In genomic region chr2:1830936-1831616, GRCh38 we compare ENCODE assay signal across 25 cellular contexts.
A peak's percentile ranks its signal among the peaks of the same experiment; 100 is the strongest.
DNase-seq lines count a peak whose midpoint lies in the region; ATAC-seq and TF ChIP-seq lines count a peak whose summit lies in the region.
"Had no signal": no experiment of that assay in that cellular context is flagged by ENCODE, and none has a peak within 500 bp of the region (broad histone marks: within the 10 kb centered on the region; RNA-seq: fewer than 3 reads in every experiment).

No MANE protein-coding gene starts in this region.

- H3K27me3 ChIP-seq in ascending aorta = no peaks in the 10 kb centered on the region
- no peaks in the 10 kb centered on the region for H3K27me3 ChIP-seq in tibial artery
- H3K27me3 ChIP-seq: testis had no signal

- H3K27ac ChIP-seq in ascending aorta = peak overlapping the region; percentile 80 to 85
- peak overlapping the region; percentile 63 to 92 for H3K27ac ChIP-seq in tibial artery
- H3K27ac ChIP-seq: epithelial cell of prostate, heart right ventricle, SK-N-MC, testis had no signal

- no peaks in the 10 kb centered on the region for H3K9me3 ChIP-seq in ascending aorta
- no peaks in the 10 kb centered on the region for H3K9me3 ChIP-seq in tibial artery
- H3K9me3 ChIP-seq: heart right ventricle, testis had no signal

- ATAC-seq in HG02973 (IDR thresholded peaks at IDR 0.05; ENCODE audit: unreplicated experiment) = no peak
- ATAC-seq: naive thymus-derived CD8-positive, alpha-beta T cell had no signal

- H3K27ac Mint-ChIP-seq in activated CD4-positive, alpha-beta memory T cell treated with anti-CD3 and anti-CD28 coated beads for 36 hours = no peak overlapping the region
- no peak overlapping the region for H3K27ac Mint-ChIP-seq in activated CD4-positive, alpha-beta T cell treated with anti-CD3 and anti-CD28 coated beads, Interleukin-2, amount 10 ng/mL, durations not matched to agents 7 days and 5 days
- H3K27ac Mint-ChIP-seq: T-helper 1 cell treated with Interleukin-12 subunit alpha and Interleukin-12 subunit beta and Interleukin-4 antibody, amounts not matched to agents 30 μg/mL and 1 μg/mL, for 36 hours had no signal

- intact Hi-C loops in ascending aorta (cut with DNase I) (loop anchor here (10.0 kb wide), 1 partner anchor 1554 kb away; no protein-coding TSS in a partner anchor), tibial artery (cut with DNase I; ENCODE audit: low total_unique reads) (no loop called here)
- intact Hi-C loops in activated CD4-positive, alpha-beta memory T cell treated with anti-CD3 and anti-CD28 coated beads for 36 hours (cut with micrococcal nuclease) = no loop called here

- H3K27me3 Mint-ChIP-seq in activated CD4-positive, alpha-beta memory T cell treated with anti-CD3 and anti-CD28 coated beads for 36 hours = peaks cover 3% of the 10 kb centered on the region
- H3K27me3 Mint-ChIP-seq in activated CD4-positive, alpha-beta T cell treated with anti-CD3 and anti-CD28 coated beads, Interleukin-2, amount 10 ng/mL, durations not matched to agents 7 days and 5 days = no peaks in the 10 kb centered on the region

- DNase-seq in Daoy (ENCODE audit: low read depth) = peak; percentile 43
- peak in 1 of 2 donors; percentile 85 for DNase-seq in ascending aorta (ENCODE audit: low spot score in 2 of 2)
- DNase-seq in hepatic stellate cell (ENCODE audit: low spot score) = peak; percentile 39
- no peak for DNase-seq in tibial artery
- DNase-seq in activated CD4-positive, alpha-beta memory T cell treated with anti-CD3 and anti-CD28 coated beads for 36 hours = no peak
- DNase-seq in activated CD4-positive, alpha-beta T cell treated with anti-CD3 and anti-CD28 coated beads, Interleukin-2, amount 10 ng/mL, durations not matched to agents 7 days and 5 days = no peak
- DNase-seq: activated naive CD4-positive, alpha-beta T cell treated with anti-CD3 and anti-CD28 coated beads, Interleukin-2, amount 50 U/mL, for 16 hours; cerebellar nuclear complex; DMS79 treated with DMSO at 0.1 percent for 48 hours; effector CD4-positive, alpha-beta T cell; HCEC 1CT; heart right ventricle; NCI-H1105 treated with DMSO at 0.1 percent for 48 hours; NCI-H2029 treated with DMSO at 0.1 percent for 48 hours; NCI-H345; NCI-H748 treated with DMSO at 0.1 percent for 48 hours; RPMI8226; stimulated activated CD4-positive, alpha-beta T cell treated with anti-CD3 and anti-CD28 coated beads, Interleukin-4, amount 100 ng/mL, for 1 hour; stimulated activated naive CD4-positive, alpha-beta T cell treated with Interleukin-2 at 50 U/mL for 16 hours; testis had no signal

- TF ChIP-seq CTCF in ascending aorta (IDR thresholded peaks at IDR 0.05) = no peak
- TF ChIP-seq CTCF in tibial artery (IDR thresholded peaks at IDR 0.05) = no peak

- POLR2A ChIA-PET in activated CD4-positive, alpha-beta memory T cell treated with anti-CD3 and anti-CD28 coated beads for 36 hours (lab: Charles Lee) = no interaction called here
- POLR2A ChIA-PET in activated CD4-positive, alpha-beta T cell treated with anti-CD3 and anti-CD28 coated beads, Interleukin-2, amount 10 ng/mL, durations not matched to agents 7 days and 5 days (lab: Charles Lee) = no interaction called here

- no peaks in the 10 kb centered on the region for H3K4me1 Mint-ChIP-seq in activated CD4-positive, alpha-beta memory T cell treated with anti-CD3 and anti-CD28 coated beads for 36 hours (ENCODE audit: low read depth)
- no peaks in the 10 kb centered on the region for H3K4me1 Mint-ChIP-seq in activated CD4-positive, alpha-beta T cell treated with anti-CD3 and anti-CD28 coated beads, Interleukin-2, amount 10 ng/mL, durations not matched to agents 7 days and 5 days

- H3K4me3 Mint-ChIP-seq in activated CD4-positive, alpha-beta memory T cell treated with anti-CD3 and anti-CD28 coated beads for 36 hours = no peak overlapping the region
- no peak overlapping the region for H3K4me3 Mint-ChIP-seq in activated CD4-positive, alpha-beta T cell treated with anti-CD3 and anti-CD28 coated beads, Interleukin-2, amount 10 ng/mL, durations not matched to agents 7 days and 5 days
- H3K4me3 Mint-ChIP-seq: naive thymus-derived CD8-positive, alpha-beta T cell; T-helper 1 cell treated with Interleukin-12 subunit alpha and Interleukin-12 subunit beta and Interleukin-4 antibody, amounts not matched to agents 30 μg/mL and 1 μg/mL, for 36 hours had no signal

- no peaks in the 10 kb centered on the region for H3K36me3 Mint-ChIP-seq in activated CD4-positive, alpha-beta memory T cell treated with anti-CD3 and anti-CD28 coated beads for 36 hours
- no peaks in the 10 kb centered on the region for H3K36me3 Mint-ChIP-seq in activated CD4-positive, alpha-beta T cell treated with anti-CD3 and anti-CD28 coated beads, Interleukin-2, amount 10 ng/mL, durations not matched to agents 7 days and 5 days (ENCODE audit: low read depth)
- H3K36me3 Mint-ChIP-seq: naive thymus-derived CD8-positive, alpha-beta T cell had no signal

- no peaks in the 10 kb centered on the region for H3K9me3 Mint-ChIP-seq in activated CD4-positive, alpha-beta memory T cell treated with anti-CD3 and anti-CD28 coated beads for 36 hours
- no peaks in the 10 kb centered on the region for H3K9me3 Mint-ChIP-seq in activated CD4-positive, alpha-beta T cell treated with anti-CD3 and anti-CD28 coated beads, Interleukin-2, amount 10 ng/mL, durations not matched to agents 7 days and 5 days
- H3K9me3 Mint-ChIP-seq: naive thymus-derived CD8-positive, alpha-beta T cell; T-helper 1 cell treated with Interleukin-12 subunit alpha and Interleukin-12 subunit beta and Interleukin-4 antibody, amounts not matched to agents 30 μg/mL and 1 μg/mL, for 36 hours had no signal

- H3K4me1 ChIP-seq in ascending aorta (peaks cover 19 to 59% of the 10 kb centered on the region in 2 donors), tibial artery (peaks cover 7 to 68% (median 26%) of the 10 kb centered on the region in 4 donors)
- H3K4me1 ChIP-seq: testis had no signal

- CTCF ChIA-PET in activated CD4-positive, alpha-beta memory T cell treated with anti-CD3 and anti-CD28 coated beads for 36 hours (lab: Charles Lee) = no interaction called here
- CTCF ChIA-PET in activated CD4-positive, alpha-beta T cell treated with anti-CD3 and anti-CD28 coated beads, Interleukin-2, amount 10 ng/mL, durations not matched to agents 7 days and 5 days (lab: Charles Lee) = no interaction called here

- no peak overlapping the region for H3K4me3 ChIP-seq in ascending aorta
- H3K4me3 ChIP-seq in tibial artery = no peak overlapping the region
- H3K4me3 ChIP-seq: heart right ventricle, SK-N-MC, testis had no signal

- no peaks in the 10 kb centered on the region for H3K36me3 ChIP-seq in ascending aorta
- no peaks in the 10 kb centered on the region for H3K36me3 ChIP-seq in tibial artery
- H3K36me3 ChIP-seq: heart right ventricle had no signal

Comparison
In these comparisons a context has a peak if more than half of its experiments do, and no peak if none do; other contexts are left out.
1. DNase-seq: peak in Daoy (single experiment) and hepatic stellate cell (single experiment); none in tibial artery (0 of 2), activated CD4-positive, alpha-beta memory T cell treated with anti-CD3 and anti-CD28 coated beads for 36 hours (single experiment) and activated CD4-positive, alpha-beta T cell treated with anti-CD3 and anti-CD28 coated beads, Interleukin-2, amount 10 ng/mL, durations not matched to agents 7 days and 5 days (single experiment).